In the genomic region with DNA sequence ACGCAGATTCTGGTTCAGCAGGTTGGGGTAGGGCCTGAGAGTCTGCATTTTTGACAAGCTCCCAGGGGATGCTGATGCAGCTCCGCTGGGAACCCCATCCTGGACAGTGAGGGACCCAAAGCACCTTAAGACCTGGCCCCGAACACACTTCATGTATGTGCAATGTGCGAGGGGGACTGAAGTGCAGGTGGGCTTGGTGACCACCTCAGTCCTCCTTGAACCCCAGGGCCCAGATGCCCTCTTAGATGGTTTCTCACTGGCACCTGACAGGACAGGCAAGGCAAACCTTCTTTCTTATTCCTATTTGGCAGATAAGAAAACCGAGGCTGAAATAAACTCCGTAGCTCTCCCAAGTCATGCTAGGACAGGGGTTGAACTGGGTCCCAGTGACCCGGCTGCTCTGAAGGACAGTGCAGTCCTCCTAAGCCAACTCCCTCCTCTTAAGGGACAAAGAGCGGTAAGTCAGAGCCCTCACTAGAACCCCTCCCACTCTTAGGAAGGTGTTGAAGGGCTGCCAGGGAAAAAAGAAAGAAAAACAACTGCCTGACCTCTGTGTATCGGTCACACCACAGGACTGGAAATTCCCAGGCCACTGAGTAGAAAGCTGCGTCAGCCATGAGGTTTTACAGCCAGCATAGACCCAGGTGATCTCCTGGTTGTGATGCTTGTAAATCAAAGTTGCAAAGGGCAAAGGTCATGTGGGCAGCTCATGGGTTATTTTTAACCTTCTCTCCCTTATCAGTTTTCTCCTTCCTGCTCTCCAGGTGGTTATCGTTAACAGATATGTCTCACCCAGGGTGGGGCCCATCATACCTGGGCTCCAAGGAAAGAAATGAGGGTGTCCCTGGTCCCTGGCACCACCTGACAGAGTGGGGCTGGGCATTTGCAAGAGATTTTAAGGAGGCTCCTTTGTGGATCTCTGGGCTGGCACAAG, we compare ENCODE assay signal across 8 cellular contexts.
DNase-seq lines count a peak whose midpoint lies in the region; ATAC-seq lines count a peak whose summit lies in the region.

No MANE protein-coding gene starts in this region.

- no peak overlapping the region for H3K27ac Mint-ChIP-seq in memory B cell

- no peak overlapping the region for H3K4me3 Mint-ChIP-seq in memory B cell

- peaks cover 12% of the 10 kb centered on the region for H3K27me3 Mint-ChIP-seq in memory B cell

- no peaks in the 10 kb centered on the region for H3K9me3 Mint-ChIP-seq in memory B cell

- H3K36me3 Mint-ChIP-seq in memory B cell = no peaks in the 10 kb centered on the region

- DNase-seq in DMS53 (lab: John Stamatoyannopoulos, UW) (peak; percentile 73), astrocyte of the hippocampus (ENCODE audit: low read depth, low spot score) (peak; percentile 95), memory B cell (ENCODE audit: low spot score in 2 of 2) (no peak), NCI-H526 (lab: John Stamatoyannopoulos, UW) (no peak), NCI-H187 (lab: John Stamatoyannopoulos, UW) (no peak), COLO668 (lab: John Stamatoyannopoulos, UW; ENCODE audit: unreplicated experiment) (no peak)

- ATAC-seq in GM19463 (IDR thresholded peaks at IDR 0.05; ENCODE audit: unreplicated experiment) (peak; percentile 94), HG03520 (IDR thresholded peaks at IDR 0.05; ENCODE audit: unreplicated experiment) (peak; percentile 83), memory B cell (ENCODE audit: low read depth) (peak; percentile 89)

- H3K4me1 Mint-ChIP-seq in memory B cell = no peaks in the 10 kb centered on the region

Comparison
In these comparisons a context has a peak if more than half of its experiments do, and no peak if none do; other contexts are left out.
1. DNase-seq: peak in DMS53 (single experiment) and astrocyte of the hippocampus (single experiment); none in memory B cell (0 of 2), NCI-H526 (0 of 2), NCI-H187 (0 of 2) and COLO668 (single experiment).
2. Peak in every context shown above with its lines, with median percentiles within 50 percentile points of each other: ATAC-seq.